1 cellular context compared by ENCODE assay signal in the genomic region with DNA sequence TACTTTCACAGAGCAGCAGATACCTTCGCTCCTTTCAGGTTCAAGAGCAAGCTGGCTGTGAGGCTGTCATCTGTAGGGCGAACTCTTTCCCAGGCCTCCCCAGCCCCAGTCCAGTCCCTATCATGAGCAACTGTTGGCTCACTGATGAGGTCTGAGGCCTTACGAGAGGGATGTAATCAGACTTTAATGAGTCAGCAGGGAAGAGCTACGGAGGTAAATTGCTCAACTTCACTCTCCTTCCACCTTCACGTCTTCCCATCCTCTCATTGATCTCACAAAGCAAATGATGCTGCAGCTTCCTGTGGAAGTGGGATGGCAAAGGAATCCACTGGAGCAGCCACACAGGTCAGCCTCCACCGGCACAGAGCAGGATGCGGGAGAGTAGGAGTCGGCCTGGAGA.
TF ChIP-seq lines count a peak whose summit lies in the region.

No MANE protein-coding gene starts in this region.

TF ChIP-seq in GM23338, 12 proteins besides CTCF, POLR2A, EP300 and RAD21 (continued from another document):
- TF ChIP-seq, protein P1, sequence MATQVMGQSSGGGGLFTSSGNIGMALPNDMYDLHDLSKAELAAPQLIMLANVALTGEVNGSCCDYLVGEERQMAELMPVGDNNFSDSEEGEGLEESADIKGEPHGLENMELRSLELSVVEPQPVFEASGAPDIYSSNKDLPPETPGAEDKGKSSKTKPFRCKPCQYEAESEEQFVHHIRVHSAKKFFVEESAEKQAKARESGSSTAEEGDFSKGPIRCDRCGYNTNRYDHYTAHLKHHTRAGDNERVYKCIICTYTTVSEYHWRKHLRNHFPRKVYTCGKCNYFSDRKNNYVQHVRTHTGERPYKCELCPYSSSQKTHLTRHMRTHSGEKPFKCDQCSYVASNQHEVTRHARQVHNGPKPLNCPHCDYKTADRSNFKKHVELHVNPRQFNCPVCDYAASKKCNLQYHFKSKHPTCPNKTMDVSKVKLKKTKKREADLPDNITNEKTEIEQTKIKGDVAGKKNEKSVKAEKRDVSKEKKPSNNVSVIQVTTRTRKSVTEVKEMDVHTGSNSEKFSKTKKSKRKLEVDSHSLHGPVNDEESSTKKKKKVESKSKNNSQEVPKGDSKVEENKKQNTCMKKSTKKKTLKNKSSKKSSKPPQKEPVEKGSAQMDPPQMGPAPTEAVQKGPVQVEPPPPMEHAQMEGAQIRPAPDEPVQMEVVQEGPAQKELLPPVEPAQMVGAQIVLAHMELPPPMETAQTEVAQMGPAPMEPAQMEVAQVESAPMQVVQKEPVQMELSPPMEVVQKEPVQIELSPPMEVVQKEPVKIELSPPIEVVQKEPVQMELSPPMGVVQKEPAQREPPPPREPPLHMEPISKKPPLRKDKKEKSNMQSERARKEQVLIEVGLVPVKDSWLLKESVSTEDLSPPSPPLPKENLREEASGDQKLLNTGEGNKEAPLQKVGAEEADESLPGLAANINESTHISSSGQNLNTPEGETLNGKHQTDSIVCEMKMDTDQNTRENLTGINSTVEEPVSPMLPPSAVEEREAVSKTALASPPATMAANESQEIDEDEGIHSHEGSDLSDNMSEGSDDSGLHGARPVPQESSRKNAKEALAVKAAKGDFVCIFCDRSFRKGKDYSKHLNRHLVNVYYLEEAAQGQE (IDR thresholded peaks at IDR 0.05; ENCODE audit: unreplicated experiment) = no peak
- no peak for TF ChIP-seq ZNF114 (CRISPR knock-in tag; IDR thresholded peaks at IDR 0.05)
- TF ChIP-seq EZH2 (IDR thresholded peaks at IDR 0.05; ENCODE audit: low read depth, unreplicated experiment) = no peak
- TF ChIP-seq JUNB (IDR thresholded peaks at IDR 0.05; ENCODE audit: unreplicated experiment) = no peak
